1 cellular context compared by ENCODE assay signal in the genomic region with DNA sequence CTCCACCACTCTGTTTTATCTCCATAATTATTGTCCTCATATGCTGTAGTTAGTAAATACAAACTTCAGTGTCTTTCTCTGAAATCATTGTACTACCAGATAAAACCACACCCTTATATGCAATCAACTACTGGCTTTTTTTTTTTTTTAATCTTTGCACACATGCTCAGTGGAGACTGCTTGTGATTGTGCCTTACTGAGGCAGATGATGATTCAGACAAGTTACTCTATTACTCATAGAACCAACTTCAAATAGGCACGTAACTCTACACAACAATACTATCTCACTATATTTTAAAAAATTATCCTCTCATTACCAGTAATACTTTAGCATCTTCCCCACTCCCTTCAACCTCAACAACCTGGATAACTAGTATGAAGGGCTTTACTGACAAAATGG.
TF ChIP-seq lines count a peak whose summit lies in the region.

No MANE protein-coding gene starts in this region.

TF ChIP-seq in HepG2, 621 proteins besides CTCF, POLR2A, EP300 and RAD21 (continued from another document):
- TF ChIP-seq, protein P1, sequence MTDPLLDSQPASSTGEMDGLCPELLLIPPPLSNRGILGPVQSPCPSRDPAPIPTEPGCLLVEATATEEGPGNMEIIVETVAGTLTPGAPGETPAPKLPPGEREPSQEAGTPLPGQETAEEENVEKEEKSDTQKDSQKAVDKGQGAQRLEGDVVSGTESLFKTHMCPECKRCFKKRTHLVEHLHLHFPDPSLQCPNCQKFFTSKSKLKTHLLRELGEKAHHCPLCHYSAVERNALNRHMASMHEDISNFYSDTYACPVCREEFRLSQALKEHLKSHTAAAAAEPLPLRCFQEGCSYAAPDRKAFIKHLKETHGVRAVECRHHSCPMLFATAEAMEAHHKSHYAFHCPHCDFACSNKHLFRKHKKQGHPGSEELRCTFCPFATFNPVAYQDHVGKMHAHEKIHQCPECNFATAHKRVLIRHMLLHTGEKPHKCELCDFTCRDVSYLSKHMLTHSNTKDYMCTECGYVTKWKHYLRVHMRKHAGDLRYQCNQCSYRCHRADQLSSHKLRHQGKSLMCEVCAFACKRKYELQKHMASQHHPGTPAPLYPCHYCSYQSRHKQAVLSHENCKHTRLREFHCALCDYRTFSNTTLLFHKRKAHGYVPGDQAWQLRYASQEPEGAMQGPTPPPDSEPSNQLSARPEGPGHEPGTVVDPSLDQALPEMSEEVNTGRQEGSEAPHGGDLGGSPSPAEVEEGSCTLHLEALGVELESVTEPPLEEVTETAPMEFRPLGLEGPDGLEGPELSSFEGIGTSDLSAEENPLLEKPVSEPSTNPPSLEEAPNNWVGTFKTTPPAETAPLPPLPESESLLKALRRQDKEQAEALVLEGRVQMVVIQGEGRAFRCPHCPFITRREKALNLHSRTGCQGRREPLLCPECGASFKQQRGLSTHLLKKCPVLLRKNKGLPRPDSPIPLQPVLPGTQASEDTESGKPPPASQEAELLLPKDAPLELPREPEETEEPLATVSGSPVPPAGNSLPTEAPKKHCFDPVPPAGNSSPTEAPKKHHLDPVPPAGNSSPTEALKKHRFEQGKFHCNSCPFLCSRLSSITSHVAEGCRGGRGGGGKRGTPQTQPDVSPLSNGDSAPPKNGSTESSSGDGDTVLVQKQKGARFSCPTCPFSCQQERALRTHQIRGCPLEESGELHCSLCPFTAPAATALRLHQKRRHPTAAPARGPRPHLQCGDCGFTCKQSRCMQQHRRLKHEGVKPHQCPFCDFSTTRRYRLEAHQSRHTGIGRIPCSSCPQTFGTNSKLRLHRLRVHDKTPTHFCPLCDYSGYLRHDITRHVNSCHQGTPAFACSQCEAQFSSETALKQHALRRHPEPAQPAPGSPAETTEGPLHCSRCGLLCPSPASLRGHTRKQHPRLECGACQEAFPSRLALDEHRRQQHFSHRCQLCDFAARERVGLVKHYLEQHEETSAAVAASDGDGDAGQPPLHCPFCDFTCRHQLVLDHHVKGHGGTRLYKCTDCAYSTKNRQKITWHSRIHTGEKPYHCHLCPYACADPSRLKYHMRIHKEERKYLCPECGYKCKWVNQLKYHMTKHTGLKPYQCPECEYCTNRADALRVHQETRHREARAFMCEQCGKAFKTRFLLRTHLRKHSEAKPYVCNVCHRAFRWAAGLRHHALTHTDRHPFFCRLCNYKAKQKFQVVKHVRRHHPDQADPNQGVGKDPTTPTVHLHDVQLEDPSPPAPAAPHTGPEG (CRISPR knock-in tag; IDR thresholded peaks at IDR 0.05) = no peak
- TF ChIP-seq ZNF12 (CRISPR knock-in tag; IDR thresholded peaks at IDR 0.05) (no peak), ELF4 (CRISPR knock-in tag; IDR thresholded peaks at IDR 0.05; ENCODE audit: borderline replicate concordance) (no peak), NFE2L1 (CRISPR knock-in tag; IDR thresholded peaks at IDR 0.05; ENCODE audit: borderline replicate concordance) (no peak), ATF1 (CRISPR knock-in tag; IDR thresholded peaks at IDR 0.05) (no peak), WIZ (CRISPR knock-in tag; IDR thresholded peaks at IDR 0.05) (no peak), MXD4 (CRISPR knock-in tag; IDR thresholded peaks at IDR 0.05) (no peak), TRIM24 (CRISPR knock-in tag; IDR thresholded peaks at IDR 0.05) (no peak), SIN3A (IDR thresholded peaks at IDR 0.05; ENCODE audit: borderline replicate concordance, low read depth, low read length) (no peak), IKZF1 (IDR thresholded peaks at IDR 0.05) (no peak), KDM5B (CRISPR knock-in tag; IDR thresholded peaks at IDR 0.05; ENCODE audit: borderline replicate concordance) (no peak), ZNF468 (CRISPR knock-in tag; IDR thresholded peaks at IDR 0.05) (no peak)
- TF ChIP-seq, protein P2, sequence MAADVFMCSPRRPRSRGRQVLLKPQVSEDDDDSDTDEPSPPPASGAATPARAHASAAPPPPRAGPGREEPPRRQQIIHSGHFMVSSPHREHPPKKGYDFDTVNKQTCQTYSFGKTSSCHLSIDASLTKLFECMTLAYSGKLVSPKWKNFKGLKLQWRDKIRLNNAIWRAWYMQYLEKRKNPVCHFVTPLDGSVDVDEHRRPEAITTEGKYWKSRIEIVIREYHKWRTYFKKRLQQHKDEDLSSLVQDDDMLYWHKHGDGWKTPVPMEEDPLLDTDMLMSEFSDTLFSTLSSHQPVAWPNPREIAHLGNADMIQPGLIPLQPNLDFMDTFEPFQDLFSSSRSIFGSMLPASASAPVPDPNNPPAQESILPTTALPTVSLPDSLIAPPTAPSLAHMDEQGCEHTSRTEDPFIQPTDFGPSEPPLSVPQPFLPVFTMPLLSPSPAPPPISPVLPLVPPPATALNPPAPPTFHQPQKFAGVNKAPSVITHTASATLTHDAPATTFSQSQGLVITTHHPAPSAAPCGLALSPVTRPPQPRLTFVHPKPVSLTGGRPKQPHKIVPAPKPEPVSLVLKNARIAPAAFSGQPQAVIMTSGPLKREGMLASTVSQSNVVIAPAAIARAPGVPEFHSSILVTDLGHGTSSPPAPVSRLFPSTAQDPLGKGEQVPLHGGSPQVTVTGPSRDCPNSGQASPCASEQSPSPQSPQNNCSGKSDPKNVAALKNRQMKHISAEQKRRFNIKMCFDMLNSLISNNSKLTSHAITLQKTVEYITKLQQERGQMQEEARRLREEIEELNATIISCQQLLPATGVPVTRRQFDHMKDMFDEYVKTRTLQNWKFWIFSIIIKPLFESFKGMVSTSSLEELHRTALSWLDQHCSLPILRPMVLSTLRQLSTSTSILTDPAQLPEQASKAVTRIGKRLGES (CRISPR knock-in tag; IDR thresholded peaks at IDR 0.05; ENCODE audit: borderline replicate concordance) = no peak
